8 cellular contexts compared by ENCODE assay signal in the genomic region with DNA sequence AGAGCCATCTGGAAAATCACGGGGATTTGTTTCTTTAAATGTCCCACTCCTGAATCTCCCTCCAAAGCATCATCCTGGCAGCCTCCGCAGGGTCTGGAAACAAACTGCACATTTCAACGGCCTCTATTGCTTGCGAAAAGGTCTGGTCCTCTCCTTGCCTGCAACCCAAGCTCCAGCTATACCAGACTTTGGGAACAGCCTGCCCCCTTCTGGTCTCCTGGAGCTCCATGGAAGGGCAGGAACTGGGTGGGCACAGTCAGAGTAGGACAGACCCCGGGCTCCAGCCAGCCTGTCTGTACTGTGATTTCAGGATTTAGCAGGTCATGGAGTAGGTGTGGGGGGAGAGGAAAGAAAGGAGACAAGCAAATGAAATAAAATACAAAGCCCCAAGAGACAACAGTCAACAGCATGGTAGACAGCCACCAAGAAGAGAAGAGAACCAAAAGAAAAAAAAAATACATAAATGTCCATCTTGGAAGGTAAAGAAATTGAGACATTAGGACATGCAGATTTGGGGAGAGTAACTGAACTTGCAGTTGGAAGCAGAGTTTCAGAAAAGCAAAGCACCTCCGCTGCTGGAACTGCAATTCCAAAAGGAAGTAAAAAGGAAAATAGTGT. TPM values are rescaled to one million over a fixed set of nuclear protein-coding genes. Genes with fewer than 3 reads are reported as not detected.
DNase-seq lines count a peak whose midpoint lies in the region; ATAC-seq and TF ChIP-seq lines count a peak whose summit lies in the region.

No MANE protein-coding gene starts in this region.

- H3K4me3 ChIP-seq in HUES48 (ENCODE audit: low read depth, low read length): 0 out of 2 replicates have a peak overlapping the region, but pooled peaks have one; percentile 15
- no peak overlapping the region; the same call in 1 of the 2 replicates for H3K4me3 ChIP-seq in SJSA1
- H3K4me3 ChIP-seq in skeletal muscle satellite cell (ENCODE audit: low read length): peak overlapping the region; percentile 73

- CTCF ChIA-PET in MCF 10A (lab: Yijun Ruan, JAX): no interaction called here

- H3K36me3 Mint-ChIP-seq in MCF 10A (ENCODE audit: insufficient read depth, unreplicated experiment): no peaks in the 10 kb centered on the region

- ATAC-seq in GM21619 (IDR thresholded peaks at IDR 0.05; ENCODE audit: unreplicated experiment): no peak

- no peaks in the 10 kb centered on the region for H3K9me3 ChIP-seq in HUES48 (ENCODE audit: control insufficient read depth, insufficient read depth, low read length)
- no peaks in the 10 kb centered on the region for H3K9me3 ChIP-seq in SJSA1 (replicated peaks)
- H3K9me3 ChIP-seq in skeletal muscle satellite cell (replicated peaks; ENCODE audit: low read length): no peaks in the 10 kb centered on the region

- H3K4me1 ChIP-seq in HUES48 (ENCODE audit: control insufficient read depth, insufficient read depth, low read length) (peaks cover 47% of the 10 kb centered on the region), SJSA1 (replicated peaks) (peaks cover 53% of the 10 kb centered on the region), skeletal muscle satellite cell (ENCODE audit: control insufficient read depth, insufficient read depth, low read length) (peaks cover 36% of the 10 kb centered on the region)

- POLR2A ChIA-PET in MCF 10A (lab: Yijun Ruan, JAX): no interaction called here

- peaks cover 16% of the 10 kb centered on the region for H3K9me3 Mint-ChIP-seq in MCF 10A (ENCODE audit: unreplicated experiment)

- intact Hi-C loops in MCF 10A (cut with micrococcal nuclease): no loop called here

- peak overlapping the region; percentile 88 for H3K4me2 ChIP-seq in skeletal muscle satellite cell (ENCODE audit: low read length)

- H3K36me3 ChIP-seq in HUES48 (ENCODE audit: control insufficient read depth, insufficient read depth, low read length) (no peaks in the 10 kb centered on the region), SJSA1 (no peaks in the 10 kb centered on the region; the same call in 1 of the 2 replicates), skeletal muscle satellite cell (ENCODE audit: insufficient read depth, low read length) (peaks cover 5% of the 10 kb centered on the region)

- no peak overlapping the region for H3K4me3 Mint-ChIP-seq in MCF 10A (ENCODE audit: unreplicated experiment)

- H3K27ac Mint-ChIP-seq in MCF 10A (ENCODE audit: low read depth, unreplicated experiment): no peak overlapping the region

- no peaks in the 10 kb centered on the region for H3K27me3 Mint-ChIP-seq in MCF 10A (ENCODE audit: insufficient read depth, unreplicated experiment)

- H3K9ac ChIP-seq in HUES48 (ENCODE audit: low read depth, low read length) (no peak overlapping the region), skeletal muscle satellite cell (ENCODE audit: low read depth, low read length) (peak overlapping the region; percentile 10)

- TF ChIP-seq CTCF in C4-2B (conservative IDR thresholded peaks at IDR 0.05) (peak; percentile 55), MCF 10A (IDR thresholded peaks at IDR 0.05; ENCODE audit: unreplicated experiment) (no peak)

- peak; percentile 64 to 70 for DNase-seq in SJSA1 (ENCODE audit: low read depth in 1 of 2, low spot score in 2 of 2)
- DNase-seq in MCF 10A (ENCODE audit: unreplicated experiment): peak; percentile 6
- DNase-seq in inferior parietal cortex (ENCODE audit: extremely low spot score): peak; percentile 88
- no peak for DNase-seq in OCI-M1 (lab: John Stamatoyannopoulos, UW)

- H3K27me3 ChIP-seq in HUES48 (ENCODE audit: control insufficient read depth, insufficient read depth, low read length): peaks cover 21% of the 10 kb centered on the region
- no peaks in the 10 kb centered on the region for H3K27me3 ChIP-seq in SJSA1 (replicated peaks)
- H3K27me3 ChIP-seq in skeletal muscle satellite cell (ENCODE audit: control insufficient read depth, insufficient read depth, low read length): no peaks in the 10 kb centered on the region

- no peaks in the 10 kb centered on the region for H3K4me1 Mint-ChIP-seq in MCF 10A (ENCODE audit: insufficient read depth, unreplicated experiment)

- no peak overlapping the region for H3K27ac ChIP-seq in C4-2B
- no peak overlapping the region for H3K27ac ChIP-seq in HUES48 (ENCODE audit: low read depth, low read length)
- H3K27ac ChIP-seq in SJSA1: no peak overlapping the region

- BruUV-seq in MCF 10A (replicated peaks; lab: Mats Ljungman, UMichigan): no TSS peak

RNA-seq across cellular contexts. Expression of gene XYLT1, which starts 2.7 kb away (rescaled TPM):
- 9.8 and 13.0 TPM in 2 replicates for total RNA-seq in SJSA1 (2014; rRNA removed; shearing (Covaris generic))
- total RNA-seq in MCF 10A (2022): not detected in 2 replicates
- total RNA-seq in skeletal muscle satellite cell (2012; rRNA removed): 32.4 and 34.7 TPM in 2 replicates

Comparison
In these comparisons a context has a peak if more than half of its experiments do, and no peak if none do; other contexts are left out.
1. RNA of gene XYLT1, which starts 2.7 kb away (total RNA-seq): 9.8 to 13.0 TPM in SJSA1; not detected in MCF 10A; every median in the first group is over 10 times any median in the second.